In the genomic region with DNA sequence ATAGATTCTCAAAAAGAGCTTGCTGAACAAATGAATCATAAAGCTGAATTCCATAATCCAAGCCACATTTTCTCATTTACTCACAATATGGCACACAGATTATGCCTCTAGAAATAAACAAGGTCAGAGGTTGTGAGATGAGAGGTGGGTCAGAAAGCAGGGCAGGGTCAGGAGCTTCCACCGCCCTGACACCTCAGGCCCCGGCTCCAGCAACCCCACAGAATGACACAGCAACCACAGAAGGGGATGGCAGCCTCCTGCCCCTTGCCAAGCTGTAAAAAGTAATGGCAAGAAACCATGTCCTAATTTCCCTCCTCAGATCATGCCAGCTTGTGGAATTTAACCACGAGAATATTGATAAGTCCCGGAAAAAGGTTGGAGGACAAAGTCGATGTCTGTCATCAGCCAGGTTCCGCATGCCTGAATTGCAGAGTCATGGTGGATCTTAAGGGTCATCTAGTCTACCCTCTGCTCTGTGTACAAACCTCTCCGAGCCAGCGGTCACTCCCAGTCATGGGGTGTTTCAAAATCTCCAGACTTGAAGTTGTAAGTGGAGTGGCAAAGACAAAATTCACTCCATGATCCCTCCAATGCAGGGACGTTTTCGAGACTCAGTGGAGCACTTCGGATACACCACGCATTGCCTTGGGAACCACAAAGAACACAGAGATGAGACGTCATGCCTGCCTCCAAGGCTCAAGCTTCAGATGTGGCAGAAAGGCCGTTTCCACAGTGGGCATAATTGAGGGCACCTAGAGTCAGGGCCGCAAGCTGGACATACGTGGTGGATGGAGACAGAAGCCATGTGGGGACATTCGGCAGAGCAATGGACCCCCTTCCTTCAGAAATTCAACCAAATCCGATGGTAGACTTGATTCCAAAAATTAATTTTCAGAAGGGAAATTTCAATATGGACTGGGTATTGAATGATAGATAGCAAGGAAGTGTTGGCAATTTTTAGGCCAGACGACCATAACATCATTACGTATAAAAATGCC, we compare ENCODE assay signal across 16 cellular contexts.
DNase-seq lines count a peak whose midpoint lies in the region; ATAC-seq and TF ChIP-seq lines count a peak whose summit lies in the region.
"Had no signal": no experiment of that assay in that cellular context is flagged by ENCODE, and none has a peak within 500 bp of the region (broad histone marks: within the 10 kb centered on the region; RNA-seq: fewer than 3 reads in every experiment).

No MANE protein-coding gene starts in this region.

- ATAC-seq in stimulated activated naive CD8-positive, alpha-beta T cell treated with anti-CD3 and anti-CD28 coated beads, Interleukin-15, amount 100 ng/mL, for 72 hours, result no peak
- ATAC-seq in WTC11, result no peak
- ATAC-seq in lung (ENCODE audit: insufficient read depth, low FRiP score), result peak; percentile 51
- ATAC-seq in upper lobe of right lung, result peak; percentile 71
- ATAC-seq: activated T-cell treated with anti-CD3 and anti-CD28 coated beads, Interleukin-2, amount 50 U/mL, for 4 hours had no signal

- no peaks in the 10 kb centered on the region for H3K36me3 Mint-ChIP-seq in stimulated activated naive CD8-positive, alpha-beta T cell treated with anti-CD3 and anti-CD28 coated beads, Interleukin-15, Interleukin-2, amounts not matched to agents 100 ng/mL and 50 ng/mL, for 24 hours (ENCODE audit: low read depth)
- no peaks in the 10 kb centered on the region for H3K36me3 Mint-ChIP-seq in WTC11

- H3K4me1 ChIP-seq in lung (ENCODE audit: control insufficient read depth in 2 of 2, insufficient read depth in 2 of 2, low read length in 2 of 2) (peaks cover 4% of the 10 kb centered on the region in 2 donors), upper lobe of right lung (peaks cover 25% of the 10 kb centered on the region), vagina (peaks cover 12% of the 10 kb centered on the region), adrenal gland (replicated peaks in 1 of 2) (peaks cover 12 to 17% of the 10 kb centered on the region in 2 donors)

- no peak for DNase-seq in stimulated activated naive CD8-positive, alpha-beta T cell treated with anti-CD3 and anti-CD28 coated beads, Interleukin-15, amount 100 ng/mL, for 72 hours
- DNase-seq in WTC11 (ENCODE audit: low spot score) (no peak), lung (ENCODE audit: low spot score) (peak; percentile 66), upper lobe of right lung (peak; percentile 73), vagina (ENCODE audit: extremely low spot score in 2 of 2) (no peak), adrenal gland (no peak), NCI-H345 (lab: John Stamatoyannopoulos, UW) (no peak)
- DNase-seq: activated T-cell treated with anti-CD3 and anti-CD28 coated beads, Interleukin-2, amount 50 U/mL, for 4 hours; EL; endodermal cell; HFFc6; NCI-H146; NCI-H69; stimulated activated CD8-positive, alpha-beta memory T cell treated with anti-CD3 and anti-CD28 coated beads, Interleukin-4, amount 100 ng/mL, for 48 hours had no signal

- H3K36me3 ChIP-seq in lung (ENCODE audit: control insufficient read depth in 2 of 2, insufficient read depth in 2 of 2, low read length in 2 of 2) (no peaks in the 10 kb centered on the region), upper lobe of right lung (no peaks in the 10 kb centered on the region), vagina (no peaks in the 10 kb centered on the region), adrenal gland (replicated peaks in 1 of 2) (no peaks in the 10 kb centered on the region)
- H3K36me3 ChIP-seq: SJSA1 had no signal

- H3K4me3 ChIP-seq in lung, result no peak overlapping the region
- H3K4me3 ChIP-seq in upper lobe of right lung, result no peak overlapping the region
- H3K4me3 ChIP-seq in vagina, result no peak overlapping the region
- H3K4me3 ChIP-seq in adrenal gland, result no peak overlapping the region
- H3K4me3 ChIP-seq: SJSA1 had no signal

- H3K4me3 Mint-ChIP-seq in stimulated activated naive CD8-positive, alpha-beta T cell treated with anti-CD3 and anti-CD28 coated beads, Interleukin-15, Interleukin-2, amounts not matched to agents 100 ng/mL and 50 ng/mL, for 24 hours, result no peak overlapping the region
- H3K4me3 Mint-ChIP-seq in stimulated activated naive CD8-positive, alpha-beta T cell treated with anti-CD3 and anti-CD28 coated beads, Interleukin-15, amount 100 ng/mL, for 72 hours, result no peak overlapping the region
- no peak overlapping the region for H3K4me3 Mint-ChIP-seq in WTC11
- H3K4me3 Mint-ChIP-seq: activated T-cell treated with anti-CD3 and anti-CD28 coated beads, Interleukin-2, amount 50 U/mL, for 4 hours; endodermal cell; HFFc6 had no signal

- POLR2A ChIA-PET in WTC11 (lab: Charles Lee), result no interaction called here

- no peaks in the 10 kb centered on the region for H3K27me3 Mint-ChIP-seq in stimulated activated naive CD8-positive, alpha-beta T cell treated with anti-CD3 and anti-CD28 coated beads, Interleukin-15, Interleukin-2, amounts not matched to agents 100 ng/mL and 50 ng/mL, for 24 hours
- no peaks in the 10 kb centered on the region for H3K27me3 Mint-ChIP-seq in stimulated activated naive CD8-positive, alpha-beta T cell treated with anti-CD3 and anti-CD28 coated beads, Interleukin-15, amount 100 ng/mL, for 72 hours
- no peaks in the 10 kb centered on the region for H3K27me3 Mint-ChIP-seq in WTC11 (ENCODE audit: low read depth)

- no peak for TF ChIP-seq POLR2A in vagina (IDR thresholded peaks at IDR 0.05)
- TF ChIP-seq POLR2A in adrenal gland (IDR thresholded peaks at IDR 0.05), result no peak

- peaks cover 59% of the 10 kb centered on the region for H3K4me1 Mint-ChIP-seq in stimulated activated naive CD8-positive, alpha-beta T cell treated with anti-CD3 and anti-CD28 coated beads, Interleukin-15, Interleukin-2, amounts not matched to agents 100 ng/mL and 50 ng/mL, for 24 hours (ENCODE audit: low read depth)
- H3K4me1 Mint-ChIP-seq in stimulated activated naive CD8-positive, alpha-beta T cell treated with anti-CD3 and anti-CD28 coated beads, Interleukin-15, amount 100 ng/mL, for 72 hours, result peaks cover 60% of the 10 kb centered on the region
- no peaks in the 10 kb centered on the region for H3K4me1 Mint-ChIP-seq in WTC11

- CTCF ChIA-PET in WTC11 (lab: Charles Lee), result interaction anchor here (1.4 to 2.0 kb wide), 2 partner anchors 209 to 216 kb away, joined by 4 to 6 read pairs; no protein-coding TSS in a partner anchor

- TF ChIP-seq CTCF in WTC11 (IDR thresholded peaks at IDR 0.05) (no peak), lung (IDR thresholded peaks at IDR 0.05; ENCODE audit: control extremely low read depth, extremely low read depth) (no peak), upper lobe of right lung (IDR thresholded peaks at IDR 0.05) (no peak), vagina (IDR thresholded peaks at IDR 0.05) (no peak), adrenal gland (IDR thresholded peaks at IDR 0.05) (no peak)

- intact Hi-C loops in upper lobe of right lung (cut with DNase I) (no loop called here), vagina (cut with DNase I) (no loop called here), adrenal gland (cut with DNase I) (no loop called here)

- 61 to 71% methylated on average over 20 of the region's 20 CpGs for WGBS in lung, 2 donors
- 80 to 86% (median 84%) methylated on average over 19 to 20 of the region's 20 CpGs for WGBS in adrenal gland, 4 donors

- H3K27ac ChIP-seq in lung (ENCODE audit: low read depth in 1 of 2, low read length in 1 of 2) (peak overlapping the region in 1 of 2 donors; percentile 83), upper lobe of right lung (peak overlapping the region; percentile 85), vagina (no peak overlapping the region), adrenal gland (peak overlapping the region in 2 of 5 donors; percentile 2 to 36)
- H3K27ac ChIP-seq: SJSA1 had no signal

- H3K27me3 ChIP-seq in lung (ENCODE audit: control insufficient read depth, insufficient read depth), result no peaks in the 10 kb centered on the region
- H3K27me3 ChIP-seq in upper lobe of right lung, result no peaks in the 10 kb centered on the region
- no peaks in the 10 kb centered on the region for H3K27me3 ChIP-seq in vagina
- no peaks in the 10 kb centered on the region for H3K27me3 ChIP-seq in adrenal gland
- H3K27me3 ChIP-seq: SJSA1 had no signal

- H3K27ac Mint-ChIP-seq in stimulated activated naive CD8-positive, alpha-beta T cell treated with anti-CD3 and anti-CD28 coated beads, Interleukin-15, Interleukin-2, amounts not matched to agents 100 ng/mL and 50 ng/mL, for 24 hours, result peak overlapping the region; percentile 8
- H3K27ac Mint-ChIP-seq in stimulated activated naive CD8-positive, alpha-beta T cell treated with anti-CD3 and anti-CD28 coated beads, Interleukin-15, amount 100 ng/mL, for 72 hours, result no peak overlapping the region
- H3K27ac Mint-ChIP-seq in WTC11, result no peak overlapping the region
- H3K27ac Mint-ChIP-seq: endodermal cell, HFFc6 had no signal

- no peaks in the 10 kb centered on the region for H3K9me3 Mint-ChIP-seq in stimulated activated naive CD8-positive, alpha-beta T cell treated with anti-CD3 and anti-CD28 coated beads, Interleukin-15, Interleukin-2, amounts not matched to agents 100 ng/mL and 50 ng/mL, for 24 hours
- no peaks in the 10 kb centered on the region for H3K9me3 Mint-ChIP-seq in stimulated activated naive CD8-positive, alpha-beta T cell treated with anti-CD3 and anti-CD28 coated beads, Interleukin-15, amount 100 ng/mL, for 72 hours
- no peaks in the 10 kb centered on the region for H3K9me3 Mint-ChIP-seq in WTC11
- H3K9me3 Mint-ChIP-seq: activated T-cell treated with anti-CD3 and anti-CD28 coated beads, Interleukin-2, amount 50 U/mL, for 4 hours; endodermal cell; HFFc6 had no signal

- H3K9me3 ChIP-seq in lung (ENCODE audit: control insufficient read depth in 2 of 2, insufficient read depth in 1 of 2, low read length in 1 of 2) (no peaks in the 10 kb centered on the region), upper lobe of right lung (no peaks in the 10 kb centered on the region), vagina (no peaks in the 10 kb centered on the region), adrenal gland (replicated peaks in 1 of 3) (no peaks in the 10 kb centered on the region)
- H3K9me3 ChIP-seq: SJSA1 had no signal

TF ChIP-seq in WTC11, 78 proteins besides CTCF, POLR2A, EP300 and RAD21 (continues in another document):
- TF ChIP-seq GABPB1 (CRISPR knock-in tag; IDR thresholded peaks at IDR 0.05) (peak; percentile 90), ESRRA (CRISPR knock-in tag; IDR thresholded peaks at IDR 0.05; ENCODE audit: borderline replicate concordance) (no peak), SP1 (CRISPR knock-in tag; conservative IDR thresholded peaks at IDR 0.05) (no peak), ZNF232 (CRISPR knock-in tag; IDR thresholded peaks at IDR 0.05) (no peak)

Comparison
In these comparisons a context has a peak if more than half of its experiments do, and no peak if none do; other contexts are left out.
1. ATAC-seq: peak in lung (single experiment) and upper lobe of right lung (single experiment); none in stimulated activated naive CD8-positive, alpha-beta T cell treated with anti-CD3 and anti-CD28 coated beads, Interleukin-15, amount 100 ng/mL, for 72 hours (single experiment) and WTC11 (single experiment).
2. DNase-seq: peak in lung (single experiment) and upper lobe of right lung (single experiment); none in stimulated activated naive CD8-positive, alpha-beta T cell treated with anti-CD3 and anti-CD28 coated beads, Interleukin-15, amount 100 ng/mL, for 72 hours (0 of 2), WTC11 (single experiment), vagina (0 of 2), adrenal gland (0 of 7) and NCI-H345 (single experiment).